Comparison of ENCODE assay signal across 17 cellular contexts in the genomic region with DNA sequence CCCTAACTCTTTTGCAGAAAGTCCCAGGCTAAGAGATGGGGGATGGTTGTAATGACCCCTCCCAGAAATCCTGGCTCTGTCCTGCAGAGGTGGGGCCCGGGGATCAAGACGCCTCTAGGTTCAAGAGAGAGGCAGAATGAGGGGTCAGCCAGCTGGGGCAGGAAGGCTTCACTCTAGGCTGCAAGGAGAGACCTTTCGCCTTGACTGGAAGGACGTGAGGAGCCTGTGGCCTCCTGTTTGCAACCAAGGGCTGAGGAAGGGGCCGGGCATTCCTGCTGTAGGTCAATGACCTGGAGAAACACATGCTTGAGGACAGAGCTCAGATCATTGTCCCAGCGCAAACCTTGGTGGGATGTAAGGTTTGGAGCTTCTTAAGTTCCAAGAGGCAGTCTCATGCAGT. TPM values are rescaled to one million over a fixed set of nuclear protein-coding genes. Genes with fewer than 3 reads are reported as not detected.
DNase-seq lines count a peak whose midpoint lies in the region; ATAC-seq and TF ChIP-seq lines count a peak whose summit lies in the region.
"Had no signal": no experiment of that assay in that cellular context is flagged by ENCODE, and none has a peak within 500 bp of the region (broad histone marks: within the 10 kb centered on the region; RNA-seq: fewer than 3 reads in every experiment).

No MANE protein-coding gene starts in this region.

- H3K27me3 ChIP-seq in BLaER1 (no peaks in the 10 kb centered on the region), IMR-90 (ENCODE audit: control insufficient read depth, insufficient read depth, low read length) (no peaks in the 10 kb centered on the region), liver (ENCODE audit: control insufficient read depth in 4 of 4, insufficient read depth in 4 of 4, low read length in 3 of 4) (no peaks in the 10 kb centered on the region), spleen (replicated peaks in 1 of 7) (no peaks in the 10 kb centered on the region)

- H2AFZ ChIP-seq in IMR-90 (replicated peaks; ENCODE audit: low read length, poor library complexity) = peak overlapping the region; percentile 7
- H2AFZ ChIP-seq: GM23248 had no signal

- H4K8ac ChIP-seq in IMR-90 (ENCODE audit: low read depth in 2 of 2, low read length in 2 of 2) = no peak overlapping the region

- no peaks in the 10 kb centered on the region for H3K27me3 Mint-ChIP-seq in T-cell
- H3K27me3 Mint-ChIP-seq: B cell; CD4-positive, alpha-beta T cell had no signal

- no peak overlapping the region for H2BK15ac ChIP-seq in IMR-90 (ENCODE audit: low read depth, low read length)

- dilution Hi-C loops in IMR-90 (cut with HindIII; ENCODE audit: low sequenced_read_pairs, unreplicated experiment) = no loop called here

- no peaks in the 10 kb centered on the region for H3K79me1 ChIP-seq in IMR-90 (ENCODE audit: low read depth in 1 of 2, low read length in 2 of 2)

- H4K20me1 ChIP-seq in BLaER1 = no peaks in the 10 kb centered on the region
- H4K20me1 ChIP-seq in IMR-90 (ENCODE audit: insufficient read depth, low read length) = no peaks in the 10 kb centered on the region; the same call in 1 of the 2 replicates

- H3K4me3 Mint-ChIP-seq in T-cell = no peak overlapping the region
- H3K4me3 Mint-ChIP-seq: B cell; CD4-positive, alpha-beta T cell had no signal

- no peaks in the 10 kb centered on the region for H3K9me1 ChIP-seq in IMR-90 (ENCODE audit: insufficient read depth, low read length)

- WGBS in IMR-90 (ENCODE audit: extremely low coverage in 2 of 2, insufficient read length in 1 of 2), 2 experiments = 100% methylated on average over 1 of the region's 6 CpGs; no CpG with 5 or more reads in 1 of the 2 experiments
- 82% methylated on average over 6 of the region's 6 CpGs for WGBS in liver
- WGBS in spleen, 5 donors = 74 to 91% (median 79%) methylated on average over 6 of the region's 6 CpGs

- H2BK5ac ChIP-seq in IMR-90 (ENCODE audit: low read depth, low read length, poor library complexity, severe bottlenecking) = no peak overlapping the region

- no TSS peak for BruUV-seq in IMR-90 (replicated peaks; lab: Mats Ljungman, UMichigan)

- ATAC-seq in IMR-90 (ENCODE audit: low read depth) = no peak
- no peak for ATAC-seq in T-cell (replicated peaks in 1 of 4)
- ATAC-seq: K562 had no signal

- no peaks in the 10 kb centered on the region for H3K36me3 ChIP-seq in BLaER1
- no peaks in the 10 kb centered on the region for H3K36me3 ChIP-seq in IMR-90 (ENCODE audit: control insufficient read depth, insufficient read depth, low read length)
- no peaks in the 10 kb centered on the region for H3K36me3 ChIP-seq in liver (ENCODE audit: control insufficient read depth in 4 of 4, insufficient read depth in 3 of 4, low read depth in 1 of 4, low read length in 3 of 4)
- H3K36me3 ChIP-seq in spleen = peaks cover 0 to 16% (median 0%) of the 10 kb centered on the region in 6 donors
- H3K36me3 ChIP-seq: HAP-1 had no signal

- H3K27ac ChIP-seq in BLaER1 (peak overlapping the region; percentile 79), IMR-90 (ENCODE audit: insufficient read depth, low read length) (no peak overlapping the region), liver (ENCODE audit: low read depth in 1 of 2, low read length in 2 of 2) (no peak overlapping the region), spleen (no peak overlapping the region)
- H3K27ac ChIP-seq: C4-2B, GM23248 had no signal

- H2AK5ac ChIP-seq in IMR-90 (ENCODE audit: low read depth, low read length) = no peak overlapping the region

- no peak overlapping the region for H3K23ac ChIP-seq in IMR-90 (ENCODE audit: low read depth, low read length)

- no peak overlapping the region for H3K27ac Mint-ChIP-seq in T-cell
- H3K27ac Mint-ChIP-seq: CD4-positive, alpha-beta T cell had no signal

- in situ Hi-C loops in IMR-90 (cut with MboI; ENCODE audit: low sequenced_read_pairs) = loop anchor here (5.0 kb wide), 1 partner anchor 86 kb away; a partner anchor contains a TSS

- H3K4me2 ChIP-seq in BLaER1 = peak overlapping the region; percentile 82; the same call in 1 of the 2 replicates
- no peak overlapping the region for H3K4me2 ChIP-seq in IMR-90 (ENCODE audit: low read depth, low read length)

- H3K9ac ChIP-seq in BLaER1 (no peak overlapping the region), IMR-90 (ENCODE audit: low read depth, low read length) (no peak overlapping the region), liver (ENCODE audit: low read depth in 1 of 2, low read length in 2 of 2) (no peak overlapping the region)
- H3K9ac ChIP-seq: GM23248 had no signal

- intact Hi-C loops in IMR-90 (cut with micrococcal nuclease) = no loop called here
- intact Hi-C loops in spleen (cut with DNase I; ENCODE audit: low total_unique reads) = no loop called here

- H3K4me1 ChIP-seq in BLaER1 (peaks cover 53% of the 10 kb centered on the region), IMR-90 (ENCODE audit: control insufficient read depth, insufficient read depth, low read length) (no peaks in the 10 kb centered on the region), liver (ENCODE audit: control insufficient read depth in 4 of 4, insufficient read depth in 4 of 4, low read length in 3 of 4) (no peaks in the 10 kb centered on the region), spleen (peaks cover 0 to 24% (median 18%) of the 10 kb centered on the region in 6 donors)
- H3K4me1 ChIP-seq: Caco-2, HAP-1 had no signal

- POLR2A ChIA-PET in IMR-90 (lab: Charles Lee; ENCODE audit: unreplicated experiment) = no interaction called here
- POLR2A ChIA-PET in T-cell (lab: Charles Lee) = no interaction called here

- no peak overlapping the region for H2BK20ac ChIP-seq in IMR-90 (ENCODE audit: low read depth, low read length)

- H3K36me3 Mint-ChIP-seq in T-cell = no peaks in the 10 kb centered on the region

- no peak overlapping the region for H3K4me3 ChIP-seq in BLaER1
- no peak overlapping the region for H3K4me3 ChIP-seq in IMR-90 (ENCODE audit: insufficient read depth, low read depth, low read length)
- H3K4me3 ChIP-seq in liver (ENCODE audit: low read depth in 1 of 3, low read length in 3 of 3) = no peak overlapping the region
- H3K4me3 ChIP-seq in spleen = no peak overlapping the region
- H3K4me3 ChIP-seq: GM23248, HAP-1, K562 had no signal

- CTCF ChIA-PET in IMR-90 (lab: Yijun Ruan, JAX) (no interaction called here), T-cell (lab: Charles Lee) (interaction anchor here (0.7 to 4.0 kb wide), 5 partner anchors 18 to 160 kb away, joined by 3 to 14 read pairs (median 4); no protein-coding TSS in a partner anchor)

- H3K14ac ChIP-seq in IMR-90 (replicated peaks; ENCODE audit: low read depth, low read length) = no peak overlapping the region

- H2BK120ac ChIP-seq in IMR-90 (ENCODE audit: low read depth, low read length) = no peak overlapping the region

- TF ChIP-seq RAD21 in IMR-90 (IDR thresholded peaks at IDR 0.05; ENCODE audit: low read length) (no peak), liver (IDR thresholded peaks at IDR 0.05) (no peak)

- no peak overlapping the region for H3K56ac ChIP-seq in IMR-90 (ENCODE audit: extremely low read depth, insufficient read depth, low read length)

- no peaks in the 10 kb centered on the region for H3K9me3 Mint-ChIP-seq in T-cell
- H3K9me3 Mint-ChIP-seq: CD4-positive, alpha-beta T cell had no signal

- peaks cover 6 to 16% (median 13%) of the 10 kb centered on the region in 3 donors for H3K4me1 Mint-ChIP-seq in T-cell

- no peak overlapping the region for H3K4ac ChIP-seq in IMR-90 (ENCODE audit: low read depth, low read length)

- H3K9me3 ChIP-seq in BLaER1 = no peaks in the 10 kb centered on the region
- H3K9me3 ChIP-seq in IMR-90 (ENCODE audit: control insufficient read depth, insufficient read depth, low read length) = no peaks in the 10 kb centered on the region
- H3K9me3 ChIP-seq in liver (ENCODE audit: control insufficient read depth in 4 of 4, low read length in 3 of 4) = no peaks in the 10 kb centered on the region
- no peaks in the 10 kb centered on the region for H3K9me3 ChIP-seq in spleen
- H3K9me3 ChIP-seq: Caco-2, HAP-1 had no signal

- DNase-seq in IMR-90 (no peak), spleen (peak; percentile 49), HK-2 (ENCODE audit: unreplicated experiment) (no peak), T-cell (no peak), NCI-H526 treated with DMSO at 0.1 percent for 48 hours (lab: John Stamatoyannopoulos, UW) (no peak)
- DNase-seq: ACHN; Caco-2; CD4-positive, alpha-beta T cell; GM23248 had no signal

- H4K91ac ChIP-seq in IMR-90 (ENCODE audit: insufficient read depth, low read depth, low read length) = no peak overlapping the region

- TF ChIP-seq CTCF in IMR-90 (conservative IDR thresholded peaks at IDR 0.05; ENCODE audit: low read depth, low read length) (no peak), liver (IDR thresholded peaks at IDR 0.05; ENCODE audit: low read depth, low read length, missing input control) (no peak), spleen (IDR thresholded peaks at IDR 0.05 in 8 of 11, conservative IDR thresholded peaks at IDR 0.05 in 3 of 11) (no peak)

- H2AK9ac ChIP-seq in IMR-90 (replicated peaks; ENCODE audit: low read depth, low read length, poor library complexity) = peak overlapping the region; percentile 9

- H4K5ac ChIP-seq in IMR-90 (ENCODE audit: low read depth, low read length) = no peak overlapping the region

- no peak overlapping the region for H3K18ac ChIP-seq in IMR-90 (ENCODE audit: low read depth, low read length)

- TF ChIP-seq POLR2A in IMR-90 (IDR thresholded peaks at IDR 0.05; ENCODE audit: low read depth, low read length) (no peak), spleen (IDR thresholded peaks at IDR 0.05) (no peak)

RNA-seq across cellular contexts. Expression of a gene that starts 8.7 kb away (rescaled TPM):
- total RNA-seq in IMR-90 (2012; rRNA removed) = not detected in 2 replicates
- polyA plus RNA-seq in IMR-90 (2012; rRNA removed) = not detected in 2 replicates
- not detected in 2 replicates for polyA plus RNA-seq in IMR-90 (2012; cell fraction: cytosol; rRNA removed)
- polyA plus RNA-seq in IMR-90 (2012; cell fraction: nucleus; rRNA removed; ENCODE audit: low replicate concordance) = 0.07 and 0.18 TPM in 2 replicates
- 10 to 100 TPM in 1 of 2 donors, 1 to 10 TPM in 1; 3.3 to 24.0 TPM for total RNA-seq in liver
- polyA plus RNA-seq in liver = 1 to 10 TPM; 4.1 to 8.5 TPM
- 10 to 100 TPM; 15.4 to 73.8 (median 34.5) TPM for total RNA-seq in spleen
- polyA plus RNA-seq in spleen = 10 to 100 TPM in 1 of 3 donors, 1 to 10 TPM in 2; 7.6 to 13.8 (median 9.8) TPM
- under 1 TPM in 3 of 5 donors, not detected in 2; 0.18 to 0.25 (median 0.19) TPM for total RNA-seq in T-cell
- total RNA-seq: Caco-2; CD4-positive, alpha-beta T cell; GM23248; H4; HT-29; K562 had no signal
- polyA plus RNA-seq: GM23248 had no signal

RNA-seq across cellular contexts. Expression of a gene that starts 21.1 kb away (rescaled TPM):
- total RNA-seq in IMR-90 (2012; rRNA removed) = 83.3 and 148 TPM in 2 replicates
- 122 and 130 TPM in 2 replicates for polyA plus RNA-seq in IMR-90 (2012; rRNA removed)
- polyA plus RNA-seq in IMR-90 (2012; cell fraction: cytosol; rRNA removed) = 188 and 191 TPM in 2 replicates
- 154 and 210 TPM in 2 replicates for polyA plus RNA-seq in IMR-90 (2012; cell fraction: nucleus; rRNA removed; ENCODE audit: low replicate concordance)
- 100 to 1,000 TPM in 1 of 2 donors, 10 to 100 TPM in 1; 57.8 to 219 TPM for total RNA-seq in liver
- polyA plus RNA-seq in liver = 100 to 1,000 TPM in 1 of 2 donors, 10 to 100 TPM in 1; 98.5 to 138 TPM
- 100 to 1,000 TPM; 162 to 370 (median 205) TPM for total RNA-seq in spleen
- polyA plus RNA-seq in spleen = 100 to 1,000 TPM in 1 of 3 donors, 10 to 100 TPM in 2; 84.1 to 105 (median 92.5) TPM
- total RNA-seq in T-cell = 100 to 1,000 TPM; 149 to 185 (median 167) TPM

RNA-seq across cellular contexts. Expression of a gene that starts 36.4 kb away (rescaled TPM):
- total RNA-seq in IMR-90 (2012; rRNA removed) (5.3 and 9.1 TPM in 2 replicates), liver (10 to 100 TPM; 11.9 to 23.3 TPM), spleen (100 to 1,000 TPM; 206 to 401 (median 237) TPM), T-cell (100 to 1,000 TPM; 390 to 711 (median 496) TPM)
- polyA plus RNA-seq in IMR-90 (2012; rRNA removed) (14.9 and 15.8 TPM in 2 replicates), liver (1 to 10 TPM; 4.7 to 5.6 TPM), spleen (100 to 1,000 TPM in 2 of 3 donors, 10 to 100 TPM in 1; 52.0 to 175 (median 161) TPM)
- 6.1 and 7.0 TPM in 2 replicates for polyA plus RNA-seq in IMR-90 (2012; cell fraction: cytosol; rRNA removed)
- polyA plus RNA-seq in IMR-90 (2012; cell fraction: nucleus; rRNA removed; ENCODE audit: low replicate concordance) = 69.7 and 95.5 TPM in 2 replicates
- polyA plus RNA-seq: K562 had no signal

Comparison
In these comparisons a context has a peak if more than half of its experiments do, and no peak if none do; other contexts are left out.
1. RNA of a gene that starts 36.4 kb away (total RNA-seq): 390 to 711 TPM in T-cell and 206 to 401 TPM in spleen; 11.9 to 23.3 TPM in liver and 5.3 to 9.1 TPM in IMR-90; every median in the first group is over 4 times any median in the second.